Comparison of ENCODE assay signal across 1 cellular context in genomic region chr2:200795044-200795443, GRCh38.
TF ChIP-seq lines count a peak whose summit lies in the region.

No MANE protein-coding gene starts in this region.

TF ChIP-seq in HepG2, 621 proteins besides CTCF, POLR2A, EP300 and RAD21 (continued from another document):
- no peak for TF ChIP-seq JARID2 (CRISPR knock-in tag; IDR thresholded peaks at IDR 0.05; ENCODE audit: insufficient replicate concordance)
TF ChIP-seq in HepG2: peak in this region for 9.
